ENCODE assay signal across 1 cellular context in the genomic region with DNA sequence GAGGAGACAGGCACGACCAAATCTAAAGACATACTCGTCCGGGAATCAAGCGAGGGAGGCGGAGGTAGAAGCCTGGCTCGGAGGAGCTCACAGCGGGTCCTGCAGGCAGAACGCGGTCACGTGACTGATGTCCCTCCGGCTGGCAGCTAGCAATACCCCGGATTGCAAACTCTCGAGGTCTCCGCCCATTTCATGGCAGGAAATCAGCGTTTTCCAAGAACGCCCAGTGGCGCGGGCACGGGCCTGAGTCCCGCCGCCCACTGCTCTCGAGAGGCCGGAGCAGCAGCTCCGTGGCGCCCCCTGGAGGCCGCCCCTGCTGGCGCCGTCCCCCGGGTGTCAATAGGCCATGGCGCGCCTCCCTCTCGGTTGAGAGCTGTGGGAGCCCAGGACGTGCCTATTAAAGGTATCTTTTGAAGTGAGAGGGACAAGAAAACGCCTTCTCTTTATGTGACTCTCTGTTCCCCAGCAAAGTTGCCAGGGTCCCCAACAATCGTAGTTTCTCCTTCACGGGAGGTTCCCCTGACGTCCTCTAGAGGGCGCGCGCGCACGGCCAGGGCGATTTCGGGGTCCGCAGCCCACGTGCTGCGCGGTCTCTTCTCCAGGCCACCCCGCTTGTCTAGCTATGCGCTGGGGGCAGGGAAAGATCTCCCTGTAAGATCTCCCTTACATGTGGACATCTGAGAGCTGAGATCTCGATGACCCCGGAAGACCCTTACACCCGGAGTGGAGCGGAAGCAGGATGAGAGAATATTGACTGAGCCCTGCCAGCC.
A peak's percentile ranks its signal among the peaks of the same experiment; 100 is the strongest.
TF ChIP-seq lines count a peak whose summit lies in the region.

No MANE protein-coding gene starts in this region.

TF ChIP-seq in K562, 482 proteins besides CTCF, POLR2A, EP300 and RAD21 (continued from another document):
- no peak for TF ChIP-seq CREB5 (CRISPR knock-in tag; IDR thresholded peaks at IDR 0.05)
- TF ChIP-seq, protein P1, sequence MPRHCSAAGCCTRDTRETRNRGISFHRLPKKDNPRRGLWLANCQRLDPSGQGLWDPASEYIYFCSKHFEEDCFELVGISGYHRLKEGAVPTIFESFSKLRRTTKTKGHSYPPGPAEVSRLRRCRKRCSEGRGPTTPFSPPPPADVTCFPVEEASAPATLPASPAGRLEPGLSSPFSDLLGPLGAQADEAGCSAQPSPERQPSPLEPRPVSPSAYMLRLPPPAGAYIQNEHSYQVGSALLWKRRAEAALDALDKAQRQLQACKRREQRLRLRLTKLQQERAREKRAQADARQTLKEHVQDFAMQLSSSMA (CRISPR knock-in tag; IDR thresholded peaks at IDR 0.05), result no peak
- no peak for TF ChIP-seq EHMT2 (IDR thresholded peaks at IDR 0.05)
- TF ChIP-seq NR2C2 (CRISPR knock-in tag; IDR thresholded peaks at IDR 0.05), result no peak
- TF ChIP-seq NR2C2 (tag; IDR thresholded peaks at IDR 0.05), result peak; percentile 43; the same call in 1 of the 2 replicates
- TF ChIP-seq JUND (IDR thresholded peaks at IDR 0.05; ENCODE audit: borderline replicate concordance, low read depth, low read length), result no peak
- 0 out of 3 replicates have a peak, but pooled peaks have one; percentile 24 for TF ChIP-seq JUND (tag; IDR thresholded peaks at IDR 0.05; ENCODE audit: borderline replicate concordance, low read depth, low read length)
- TF ChIP-seq TSC22D4 (tag; IDR thresholded peaks at IDR 0.05), result no peak
- peak; percentile 28; the same call in 1 of the 2 replicates for TF ChIP-seq SIN3B (IDR thresholded peaks at IDR 0.05; ENCODE audit: low read depth)
- TF ChIP-seq, protein P2, sequence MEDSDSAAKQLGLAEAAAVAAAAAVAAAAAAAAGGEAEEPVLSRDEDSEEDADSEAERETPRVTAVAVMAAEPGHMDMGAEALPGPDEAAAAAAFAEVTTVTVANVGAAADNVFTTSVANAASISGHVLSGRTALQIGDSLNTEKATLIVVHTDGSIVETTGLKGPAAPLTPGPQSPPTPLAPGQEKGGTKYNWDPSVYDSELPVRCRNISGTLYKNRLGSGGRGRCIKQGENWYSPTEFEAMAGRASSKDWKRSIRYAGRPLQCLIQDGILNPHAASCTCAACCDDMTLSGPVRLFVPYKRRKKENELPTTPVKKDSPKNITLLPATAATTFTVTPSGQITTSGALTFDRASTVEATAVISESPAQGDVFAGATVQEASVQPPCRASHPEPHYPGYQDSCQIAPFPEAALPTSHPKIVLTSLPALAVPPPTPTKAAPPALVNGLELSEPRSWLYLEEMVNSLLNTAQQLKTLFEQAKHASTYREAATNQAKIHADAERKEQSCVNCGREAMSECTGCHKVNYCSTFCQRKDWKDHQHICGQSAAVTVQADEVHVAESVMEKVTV (CRISPR knock-in tag; IDR thresholded peaks at IDR 0.05), result peak; percentile 75
- peak; percentile 46 for TF ChIP-seq HMGN3 (IDR thresholded peaks at IDR 0.05; ENCODE audit: borderline replicate concordance, extremely low read depth, insufficient read length, low read depth, low read length)
- no peak for TF ChIP-seq SNRNP70 (optimal IDR thresholded peaks at IDR 0.05; ENCODE audit: low read depth, low read length)
- TF ChIP-seq ELF1 (tag; IDR thresholded peaks at IDR 0.05), result peak; percentile 50; the same call in 1 of the 2 replicates
- TF ChIP-seq THRAP3 (IDR thresholded peaks at IDR 0.05; ENCODE audit: borderline replicate concordance), result no peak
- 0 out of 2 replicates have a peak, but pooled peaks have one; percentile 7 for TF ChIP-seq PKNOX1 (IDR thresholded peaks at IDR 0.05)
- no peak for TF ChIP-seq POLR2AphosphoS5 (IDR thresholded peaks at IDR 0.05; ENCODE audit: control insufficient read depth, insufficient read depth, low read depth, low read length)
- TF ChIP-seq, protein P3, sequence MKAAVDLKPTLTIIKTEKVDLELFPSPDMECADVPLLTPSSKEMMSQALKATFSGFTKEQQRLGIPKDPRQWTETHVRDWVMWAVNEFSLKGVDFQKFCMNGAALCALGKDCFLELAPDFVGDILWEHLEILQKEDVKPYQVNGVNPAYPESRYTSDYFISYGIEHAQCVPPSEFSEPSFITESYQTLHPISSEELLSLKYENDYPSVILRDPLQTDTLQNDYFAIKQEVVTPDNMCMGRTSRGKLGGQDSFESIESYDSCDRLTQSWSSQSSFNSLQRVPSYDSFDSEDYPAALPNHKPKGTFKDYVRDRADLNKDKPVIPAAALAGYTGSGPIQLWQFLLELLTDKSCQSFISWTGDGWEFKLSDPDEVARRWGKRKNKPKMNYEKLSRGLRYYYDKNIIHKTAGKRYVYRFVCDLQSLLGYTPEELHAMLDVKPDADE (conservative IDR thresholded peaks at IDR 0.05; ENCODE audit: control insufficient read depth, low read depth, low read length), result no peak
- no peak for TF ChIP-seq CHD4 (IDR thresholded peaks at IDR 0.05; ENCODE audit: insufficient read depth, insufficient replicate concordance, low read depth, low read length, poor library complexity, severe bottlenecking)
- no peak for TF ChIP-seq HNRNPH1 (optimal IDR thresholded peaks at IDR 0.05; ENCODE audit: low read depth, low read length)
- TF ChIP-seq PHF8 (IDR thresholded peaks at IDR 0.05; ENCODE audit: borderline replicate concordance, low read length), result peak; percentile 41; the same call in 1 of the 2 replicates
- TF ChIP-seq CTBP1 (IDR thresholded peaks at IDR 0.05; ENCODE audit: borderline replicate concordance), result peak; percentile 32; the same call in 1 of the 2 replicates
- TF ChIP-seq ELF4 (CRISPR knock-in tag; IDR thresholded peaks at IDR 0.05), result no peak
- no peak for TF ChIP-seq U2AF1 (optimal IDR thresholded peaks at IDR 0.05; ENCODE audit: low read depth, low read length)
- TF ChIP-seq STAG1 (CRISPR knock-in tag; IDR thresholded peaks at IDR 0.05; ENCODE audit: borderline replicate concordance), result peak; percentile 44; the same call in 1 of the 2 replicates
- peak; percentile 26; the same call in 1 of the 2 replicates for TF ChIP-seq GABPB1 (CRISPR knock-in tag; IDR thresholded peaks at IDR 0.05)
- TF ChIP-seq, protein P4, sequence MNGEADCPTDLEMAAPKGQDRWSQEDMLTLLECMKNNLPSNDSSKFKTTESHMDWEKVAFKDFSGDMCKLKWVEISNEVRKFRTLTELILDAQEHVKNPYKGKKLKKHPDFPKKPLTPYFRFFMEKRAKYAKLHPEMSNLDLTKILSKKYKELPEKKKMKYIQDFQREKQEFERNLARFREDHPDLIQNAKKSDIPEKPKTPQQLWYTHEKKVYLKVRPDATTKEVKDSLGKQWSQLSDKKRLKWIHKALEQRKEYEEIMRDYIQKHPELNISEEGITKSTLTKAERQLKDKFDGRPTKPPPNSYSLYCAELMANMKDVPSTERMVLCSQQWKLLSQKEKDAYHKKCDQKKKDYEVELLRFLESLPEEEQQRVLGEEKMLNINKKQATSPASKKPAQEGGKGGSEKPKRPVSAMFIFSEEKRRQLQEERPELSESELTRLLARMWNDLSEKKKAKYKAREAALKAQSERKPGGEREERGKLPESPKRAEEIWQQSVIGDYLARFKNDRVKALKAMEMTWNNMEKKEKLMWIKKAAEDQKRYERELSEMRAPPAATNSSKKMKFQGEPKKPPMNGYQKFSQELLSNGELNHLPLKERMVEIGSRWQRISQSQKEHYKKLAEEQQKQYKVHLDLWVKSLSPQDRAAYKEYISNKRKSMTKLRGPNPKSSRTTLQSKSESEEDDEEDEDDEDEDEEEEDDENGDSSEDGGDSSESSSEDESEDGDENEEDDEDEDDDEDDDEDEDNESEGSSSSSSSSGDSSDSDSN (IDR thresholded peaks at IDR 0.05; ENCODE audit: borderline replicate concordance in 1 of 2, low read depth in 2 of 2, low read length in 2 of 2), result 0 out of 4 replicates have a peak, but pooled peaks of 1 of the 2 experiments have one; percentile 24
- TF ChIP-seq JUN (IDR thresholded peaks at IDR 0.05; ENCODE audit: borderline replicate concordance, low read depth, low read length), result no peak
- TF ChIP-seq JUN (CRISPR knock-in tag; IDR thresholded peaks at IDR 0.05; ENCODE audit: borderline replicate concordance), result no peak
- TF ChIP-seq FOXK2 (conservative IDR thresholded peaks at IDR 0.05 in 1 of 2, IDR thresholded peaks at IDR 0.05 in 1 of 2; ENCODE audit: low read depth in 2 of 2), result peak in 1 of 2 experiments; percentile 50; a peak in 2 of 4 replicates
- no peak for TF ChIP-seq NR2C1 (IDR thresholded peaks at IDR 0.05)
- no peak for TF ChIP-seq NR2C1 (tag; IDR thresholded peaks at IDR 0.05)
- TF ChIP-seq ZC3H4 (CRISPR knock-in tag; IDR thresholded peaks at IDR 0.05; ENCODE audit: borderline replicate concordance), result no peak
- 0 out of 2 replicates have a peak, but pooled peaks have one; percentile 8 for TF ChIP-seq TCF3 (CRISPR knock-in tag; IDR thresholded peaks at IDR 0.05)
- TF ChIP-seq, protein P5, sequence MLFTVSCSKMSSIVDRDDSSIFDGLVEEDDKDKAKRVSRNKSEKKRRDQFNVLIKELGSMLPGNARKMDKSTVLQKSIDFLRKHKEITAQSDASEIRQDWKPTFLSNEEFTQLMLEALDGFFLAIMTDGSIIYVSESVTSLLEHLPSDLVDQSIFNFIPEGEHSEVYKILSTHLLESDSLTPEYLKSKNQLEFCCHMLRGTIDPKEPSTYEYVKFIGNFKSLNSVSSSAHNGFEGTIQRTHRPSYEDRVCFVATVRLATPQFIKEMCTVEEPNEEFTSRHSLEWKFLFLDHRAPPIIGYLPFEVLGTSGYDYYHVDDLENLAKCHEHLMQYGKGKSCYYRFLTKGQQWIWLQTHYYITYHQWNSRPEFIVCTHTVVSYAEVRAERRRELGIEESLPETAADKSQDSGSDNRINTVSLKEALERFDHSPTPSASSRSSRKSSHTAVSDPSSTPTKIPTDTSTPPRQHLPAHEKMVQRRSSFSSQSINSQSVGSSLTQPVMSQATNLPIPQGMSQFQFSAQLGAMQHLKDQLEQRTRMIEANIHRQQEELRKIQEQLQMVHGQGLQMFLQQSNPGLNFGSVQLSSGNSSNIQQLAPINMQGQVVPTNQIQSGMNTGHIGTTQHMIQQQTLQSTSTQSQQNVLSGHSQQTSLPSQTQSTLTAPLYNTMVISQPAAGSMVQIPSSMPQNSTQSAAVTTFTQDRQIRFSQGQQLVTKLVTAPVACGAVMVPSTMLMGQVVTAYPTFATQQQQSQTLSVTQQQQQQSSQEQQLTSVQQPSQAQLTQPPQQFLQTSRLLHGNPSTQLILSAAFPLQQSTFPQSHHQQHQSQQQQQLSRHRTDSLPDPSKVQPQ (CRISPR knock-in tag; IDR thresholded peaks at IDR 0.05; ENCODE audit: borderline replicate concordance), result no peak
- TF ChIP-seq MAX (CRISPR knock-in tag; IDR thresholded peaks at IDR 0.05), result peak; percentile 91
- TF ChIP-seq, protein P6, sequence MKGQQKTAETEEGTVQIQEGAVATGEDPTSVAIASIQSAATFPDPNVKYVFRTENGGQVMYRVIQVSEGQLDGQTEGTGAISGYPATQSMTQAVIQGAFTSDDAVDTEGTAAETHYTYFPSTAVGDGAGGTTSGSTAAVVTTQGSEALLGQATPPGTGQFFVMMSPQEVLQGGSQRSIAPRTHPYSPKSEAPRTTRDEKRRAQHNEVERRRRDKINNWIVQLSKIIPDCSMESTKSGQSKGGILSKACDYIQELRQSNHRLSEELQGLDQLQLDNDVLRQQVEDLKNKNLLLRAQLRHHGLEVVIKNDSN (CRISPR knock-in tag; IDR thresholded peaks at IDR 0.05), result peak; percentile 73
